In the genomic region with DNA sequence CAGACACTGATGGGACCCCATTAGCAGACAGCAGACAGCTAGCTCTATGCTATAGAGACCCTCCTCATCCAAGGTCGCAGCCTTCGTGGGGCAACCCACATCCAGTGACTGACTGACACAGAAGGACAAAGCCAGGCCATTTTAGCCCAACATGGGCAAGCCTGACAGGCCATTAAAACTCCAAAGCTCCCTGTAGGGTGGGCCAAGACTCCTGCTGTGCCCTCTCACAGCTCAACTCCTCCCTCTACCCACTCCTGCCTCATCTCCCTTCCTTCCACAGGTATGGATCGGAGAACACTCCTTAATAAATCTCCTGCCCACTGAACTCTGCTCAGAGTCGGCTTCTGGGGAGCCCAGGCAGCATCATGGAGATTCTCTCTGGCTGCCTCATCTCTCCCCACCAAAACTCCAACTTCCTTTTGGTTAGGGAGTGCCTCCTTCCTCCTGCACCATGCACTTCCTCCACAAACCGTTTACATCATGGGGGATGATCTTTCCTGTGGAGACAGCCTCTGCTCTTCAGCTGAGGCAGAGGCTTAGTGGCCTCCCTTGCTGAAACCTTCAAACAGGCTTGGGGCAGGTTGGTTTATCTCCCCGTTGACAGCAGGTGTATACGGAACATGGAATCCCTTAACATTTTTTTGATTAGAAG, we compare ENCODE assay signal across 14 cellular contexts.
DNase-seq lines count a peak whose midpoint lies in the region; ATAC-seq, FAIRE-seq and TF ChIP-seq lines count a peak whose summit lies in the region.
"Had no signal": no experiment of that assay in that cellular context is flagged by ENCODE, and none has a peak within 500 bp of the region (broad histone marks: within the 10 kb centered on the region; RNA-seq: fewer than 3 reads in every experiment).

No MANE protein-coding gene starts in this region.

- H3K4me3 Mint-ChIP-seq in Calu3 (ENCODE audit: low read depth, unreplicated experiment) (no peak overlapping the region), neural progenitor cell (no peak overlapping the region)

- peaks cover 45% of the 10 kb centered on the region for H3K4me1 Mint-ChIP-seq in Calu3 (ENCODE audit: low read depth, unreplicated experiment)
- peaks cover 22% of the 10 kb centered on the region for H3K4me1 Mint-ChIP-seq in neural progenitor cell

- TF ChIP-seq CTCF in Calu3 (IDR thresholded peaks at IDR 0.05; ENCODE audit: unreplicated experiment) (no peak), HepG2 (CRISPR knock-in tag; IDR thresholded peaks at IDR 0.05) (no peak), neural progenitor cell (IDR thresholded peaks at IDR 0.05) (no peak)

- H3K4me3 ChIP-seq in HepG2 (replicated peaks in 1 of 3; ENCODE audit: insufficient read depth in 1 of 3, low read depth in 2 of 3, low read length in 3 of 3) = no peak overlapping the region
- no peak overlapping the region for H3K4me3 ChIP-seq in neural progenitor cell
- H3K4me3 ChIP-seq: coronary artery, PC-9 had no signal

- intact Hi-C loops in Calu3 (cut with micrococcal nuclease; ENCODE audit: unreplicated experiment) = loop anchor here (10.0 kb wide), 2 partner anchors 318 to 418 kb away; no protein-coding TSS in a partner anchor
- intact Hi-C loops in HepG2 (cut with micrococcal nuclease; ENCODE audit: unreplicated experiment) = loop anchor here (5.0 kb wide), 3 partner anchors 101 to 374 kb away; no protein-coding TSS in a partner anchor

- H3K27ac ChIP-seq in HepG2 (ENCODE audit: extremely low read length, insufficient read depth, low read length) (peak overlapping the region; percentile 97), neural progenitor cell (no peak overlapping the region)
- H3K27ac ChIP-seq: 22Rv1, coronary artery had no signal

- no peak for TF ChIP-seq POLR2A in HepG2 (IDR thresholded peaks at IDR 0.05; ENCODE audit: insufficient read depth in 1 of 2, low read depth in 2 of 2, low read length in 2 of 2)

- in situ Hi-C loops in HepG2 (cut with HindIII; ENCODE audit: extremely low pct_ligation_motif_present, low pct_unique_long_range_greater_than_20kb) = loop anchor here (5.0 kb wide), 1 partner anchor 576 kb away; no protein-coding TSS in a partner anchor

- BruUV-seq in Calu3 (replicated peaks; lab: Mats Ljungman, UMichigan) = no TSS peak
- no TSS peak for BruUV-seq in HepG2 (replicated peaks; lab: Mats Ljungman, UMichigan)

- H4K20me1 ChIP-seq in HepG2 (ENCODE audit: insufficient read depth, low read length) (no peaks in the 10 kb centered on the region), neural progenitor cell (ENCODE audit: low read depth) (no peaks in the 10 kb centered on the region)

- H3K27me3 ChIP-seq in HepG2 (ENCODE audit: control insufficient read depth in 1 of 2, insufficient read depth in 2 of 2, low read length in 2 of 2) = no peaks in the 10 kb centered on the region
- H3K27me3 ChIP-seq in neural progenitor cell = no peaks in the 10 kb centered on the region

- H2AFZ ChIP-seq in HepG2 (ENCODE audit: low read length) (no peak overlapping the region), neural progenitor cell (replicated peaks) (no peak overlapping the region)
- H2AFZ ChIP-seq: PC-9 had no signal

- CTCF ChIA-PET in Calu3 (lab: Charles Lee) = interaction anchor here (1.1 to 2.1 kb wide), 2 partner anchors 11 to 220 kb away, joined by 3 to 4 read pairs; a partner anchor contains a TSS
- CTCF ChIA-PET in HepG2 (lab: Yijun Ruan, JAX; ENCODE audit: low intra/inter-chr PET ratio, low total read pairs) = no interaction called here

- TF ChIP-seq RAD21 in HepG2 (CRISPR knock-in tag; IDR thresholded peaks at IDR 0.05) = no peak

- WGBS in HepG2 (ENCODE audit: low lambda C conversion rate) = 96% methylated on average over 7 of the region's 7 CpGs

- H3F3A ChIP-seq in neural progenitor cell (ENCODE audit: low read depth) = peaks cover 6% of the 10 kb centered on the region

- H3K27me3 Mint-ChIP-seq in Calu3 (ENCODE audit: unreplicated experiment) (no peaks in the 10 kb centered on the region), neural progenitor cell (ENCODE audit: insufficient read depth, low read depth) (peaks cover 13% of the 10 kb centered on the region)

- POLR2A ChIA-PET in HepG2 (lab: Yijun Ruan, JAX) = interaction anchor here (0.8 to 5.0 kb wide), 6 partner anchors 9 to 575 kb away, joined by 3 to 103 read pairs (median 7); a partner anchor contains a TSS

- H3K9ac ChIP-seq in HepG2 (ENCODE audit: insufficient read depth, low read depth, low read length) (peak overlapping the region; percentile 89), neural progenitor cell (no peak overlapping the region)

- no peak for TF ChIP-seq EP300 in HepG2 (IDR thresholded peaks at IDR 0.05; ENCODE audit: low read depth in 2 of 2, low read length in 2 of 2)
- no peak for TF ChIP-seq EP300 in HepG2 (CRISPR knock-in tag; IDR thresholded peaks at IDR 0.05; ENCODE audit: borderline replicate concordance)

- DNase-seq in SIG-M5 treated with dmso at 0.1 percent for 504 hours (lab: John Stamatoyannopoulos, UW; ENCODE audit: unreplicated experiment) = peak; percentile 20
- no peak for DNase-seq in SIG-M5 (lab: John Stamatoyannopoulos, UW)
- no peak for DNase-seq in Calu3
- DNase-seq in SKM-1 (lab: John Stamatoyannopoulos, UW; ENCODE audit: unreplicated experiment) = peak; percentile 11
- no peak for DNase-seq in HepG2 (ENCODE audit: low spot score)
- DNase-seq in LoVo (ENCODE audit: low spot score) = no peak
- no peak for DNase-seq in neural progenitor cell (ENCODE audit: low spot score)
- DNase-seq: activated T-cell treated with anti-CD3 and anti-CD28 coated beads for 4 hours, C1 segment of cervical spinal cord, NCI-H2029 treated with DMSO at 0.1 percent for 48 hours had no signal

- no peaks in the 10 kb centered on the region for H3K9me3 ChIP-seq in HepG2 (ENCODE audit: low read length)
- no peaks in the 10 kb centered on the region for H3K9me3 ChIP-seq in neural progenitor cell (ENCODE audit: low read depth)

- peak overlapping the region; percentile 53 for H3K27ac Mint-ChIP-seq in Calu3 (ENCODE audit: unreplicated experiment)
- H3K27ac Mint-ChIP-seq in neural progenitor cell = no peak overlapping the region

- no peak for FAIRE-seq in HepG2 (lab: Jason Lieb, UNC)

- H3K4me2 ChIP-seq in HepG2 (ENCODE audit: low read depth, low read length) (no peak overlapping the region), neural progenitor cell (no peak overlapping the region)

- ATAC-seq in HepG2 = no peak
- no peak for ATAC-seq in HG03565 (IDR thresholded peaks at IDR 0.05; ENCODE audit: unreplicated experiment)

- H3K36me3 Mint-ChIP-seq in Calu3 (ENCODE audit: insufficient read depth, unreplicated experiment) (peaks cover 54% of the 10 kb centered on the region), neural progenitor cell (peaks cover 15% of the 10 kb centered on the region)

- H3K9me3 Mint-ChIP-seq in Calu3 (ENCODE audit: low read depth, unreplicated experiment) = no peaks in the 10 kb centered on the region
- H3K9me3 Mint-ChIP-seq in neural progenitor cell = peaks cover 5% of the 10 kb centered on the region

- H3K4me1 ChIP-seq in HepG2 (ENCODE audit: insufficient read depth, low read length) (peaks cover 91% of the 10 kb centered on the region), neural progenitor cell (peaks cover 6% of the 10 kb centered on the region)

- no peaks in the 10 kb centered on the region for H3K36me3 ChIP-seq in HepG2 (replicated peaks in 1 of 2; ENCODE audit: control insufficient read depth in 1 of 2, insufficient read depth in 2 of 2, low read length in 2 of 2)
- no peaks in the 10 kb centered on the region for H3K36me3 ChIP-seq in neural progenitor cell

- H3K79me2 ChIP-seq in HepG2 (ENCODE audit: insufficient read depth, low read length) (no peaks in the 10 kb centered on the region), neural progenitor cell (ENCODE audit: low read depth) (no peaks in the 10 kb centered on the region)

TF ChIP-seq in HepG2, 621 proteins besides CTCF, POLR2A, EP300 and RAD21 (continues in another document):
- TF ChIP-seq, protein P1, sequence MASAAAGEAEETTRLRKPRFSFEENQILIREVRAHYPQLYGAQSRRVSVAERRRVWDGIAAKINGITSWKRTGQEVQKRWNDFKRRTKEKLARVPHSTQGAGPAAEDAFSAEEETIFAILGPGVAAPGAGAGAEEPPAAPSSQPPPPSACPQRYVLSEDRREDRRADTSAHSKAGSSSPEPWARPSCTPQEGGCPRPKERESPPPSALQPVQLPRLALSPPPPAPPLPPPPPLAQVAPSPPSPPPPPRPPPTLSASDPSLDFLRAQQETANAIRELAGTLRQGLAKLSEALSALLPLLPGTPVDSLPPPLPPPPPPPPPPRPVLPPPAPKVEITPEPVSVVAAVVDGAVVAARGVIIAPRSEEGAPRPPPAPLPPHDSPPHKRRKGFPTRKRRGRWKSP (CRISPR knock-in tag; IDR thresholded peaks at IDR 0.05) = no peak
- TF ChIP-seq NR2C2 (CRISPR knock-in tag; IDR thresholded peaks at IDR 0.05; ENCODE audit: borderline replicate concordance) (no peak), HHEX (CRISPR knock-in tag; IDR thresholded peaks at IDR 0.05) (0 out of 2 replicates have a peak, but pooled peaks have one; percentile 15)

Comparison
In these comparisons a context has a peak if more than half of its experiments do, and no peak if none do; other contexts are left out.
1. DNase-seq: peak in SIG-M5 treated with dmso at 0.1 percent for 504 hours (single experiment) and SKM-1 (single experiment); none in SIG-M5 (single experiment), Calu3 (single experiment), HepG2 (single experiment), LoVo (single experiment) and neural progenitor cell (single experiment).